Comparison of ENCODE assay signal across 8 cellular contexts in the genomic region with DNA sequence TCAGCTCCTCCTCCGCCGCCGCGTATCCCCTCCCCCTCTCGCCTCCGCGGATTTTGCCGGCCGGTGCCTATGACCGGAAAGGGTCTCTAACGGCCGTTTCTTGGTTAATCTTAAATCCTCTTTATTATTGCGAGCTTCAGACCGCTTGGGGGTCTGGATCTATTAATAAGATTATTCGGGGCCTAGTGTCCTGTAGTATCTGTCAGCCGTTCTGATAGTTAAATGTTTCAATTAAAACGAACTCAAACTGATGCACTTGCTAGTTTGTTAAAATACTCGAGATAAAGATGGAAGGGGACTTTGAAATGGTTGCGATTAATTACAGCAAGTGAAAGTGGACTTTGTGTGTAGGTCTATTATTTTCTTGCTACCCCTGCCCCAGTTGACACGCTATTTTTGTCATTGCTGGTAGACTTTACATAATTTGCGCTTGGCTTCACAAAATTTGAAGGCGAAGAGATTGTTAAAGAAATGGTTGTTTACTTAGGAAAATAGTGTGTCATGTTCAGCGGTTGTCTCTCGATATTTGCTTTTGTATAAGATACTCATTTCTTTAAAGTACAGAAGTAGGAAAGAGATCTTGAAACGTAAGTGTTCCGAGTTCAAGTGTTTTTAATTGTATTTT. TPM values are rescaled to one million over a fixed set of nuclear protein-coding genes. Genes with fewer than 3 reads are reported as not detected.
A peak's percentile ranks its signal among the peaks of the same experiment; 100 is the strongest.
DNase-seq lines count a peak whose midpoint lies in the region; TF ChIP-seq lines count a peak whose summit lies in the region.

No MANE protein-coding gene starts in this region.

- H3K4me2 ChIP-seq in smooth muscle cell, result peak overlapping the region; percentile 99

- peak overlapping the region; percentile 96 for H3K4me3 ChIP-seq in adipocyte (ENCODE audit: low read length)
- H3K4me3 ChIP-seq in smooth muscle cell, result peak overlapping the region; percentile 99

- H3K9ac ChIP-seq in adipocyte (ENCODE audit: low read length), result peak overlapping the region; percentile 98
- H3K9ac ChIP-seq in smooth muscle cell (ENCODE audit: low read depth), result peak overlapping the region; percentile 99

- H3K4me1 ChIP-seq in adipocyte (ENCODE audit: control insufficient read depth, insufficient read depth, low read length), result peaks cover 26% of the 10 kb centered on the region
- peaks cover 32% of the 10 kb centered on the region for H3K4me1 ChIP-seq in smooth muscle cell (ENCODE audit: low read depth)

- no peak overlapping the region for H2AFZ ChIP-seq in smooth muscle cell (ENCODE audit: low read depth)

- peaks cover 82% of the 10 kb centered on the region for H3K79me2 ChIP-seq in smooth muscle cell (ENCODE audit: low read depth)

- no peaks in the 10 kb centered on the region for H3K27me3 ChIP-seq in adipocyte (replicated peaks; ENCODE audit: control insufficient read depth, insufficient read depth, low read length)
- no peaks in the 10 kb centered on the region for H3K27me3 ChIP-seq in smooth muscle cell (ENCODE audit: low read depth)

- H4K20me1 ChIP-seq in smooth muscle cell (ENCODE audit: low read depth), result peaks cover 54% of the 10 kb centered on the region

- TF ChIP-seq CTCF in smooth muscle cell (IDR thresholded peaks at IDR 0.05; ENCODE audit: borderline replicate concordance, insufficient read depth, poor library complexity, severe bottlenecking), result no peak

- WGBS in smooth muscle cell (ENCODE audit: low lambda C conversion rate), result under 1% methylated on average over 26 of the region's 26 CpGs

- DNase-seq in SIG-M5 treated with dmso at 0.1 percent for 504 hours (lab: John Stamatoyannopoulos, UW; ENCODE audit: unreplicated experiment), result peak; percentile 26
- no peak for DNase-seq in SIG-M5 (lab: John Stamatoyannopoulos, UW)
- peak; percentile 67 to 80 for DNase-seq in NCI-H526 (lab: John Stamatoyannopoulos, UW)
- peak; percentile 84 for DNase-seq in adipocyte (ENCODE audit: low read depth)
- DNase-seq in iPS-NIHi11 (ENCODE audit: low spot score), result peak; percentile 54
- no peak for DNase-seq in smooth muscle cell (lab: John Stamatoyannopoulos, UW; ENCODE audit: unreplicated experiment)
- DNase-seq in GDM1 (lab: John Stamatoyannopoulos, UW), result no peak
- no peak for DNase-seq in KG1 (lab: John Stamatoyannopoulos, UW)

- H3K27ac ChIP-seq in smooth muscle cell (ENCODE audit: low read depth), result peak overlapping the region; percentile 100

- H3K9me3 ChIP-seq in adipocyte (ENCODE audit: control insufficient read depth, low read length) (no peaks in the 10 kb centered on the region), smooth muscle cell (replicated peaks; ENCODE audit: low read depth) (no peaks in the 10 kb centered on the region)

- peaks cover 25% of the 10 kb centered on the region for H3F3A ChIP-seq in smooth muscle cell (ENCODE audit: low read depth)

- H3K36me3 ChIP-seq in adipocyte (ENCODE audit: control insufficient read depth, insufficient read depth, low read length, severe bottlenecking) (peaks cover 25% of the 10 kb centered on the region), smooth muscle cell (ENCODE audit: low read depth) (peaks cover 3% of the 10 kb centered on the region)

RNA-seq across cellular contexts. Expression of gene SON, which starts 0.8 kb away (rescaled TPM):
- 164 and 304 TPM in 2 replicates for total RNA-seq in smooth muscle cell
- polyA plus RNA-seq in smooth muscle cell, result 286 and 404 TPM in 2 replicates

RNA-seq across cellular contexts. Expression of gene GART, which starts 1.7 kb away (rescaled TPM):
- 38.3 and 62.1 TPM in 2 replicates for total RNA-seq in smooth muscle cell
- 29.0 and 31.5 TPM in 2 replicates for polyA plus RNA-seq in smooth muscle cell

RNA-seq across cellular contexts. Expression of gene DONSON, which starts 44.9 kb away (rescaled TPM):
- total RNA-seq in smooth muscle cell, result 39.9 and 41.7 TPM in 2 replicates
- 38.0 and 41.0 TPM in 2 replicates for polyA plus RNA-seq in smooth muscle cell

RNA-seq across cellular contexts. Expression of gene DNAJC28, which starts 52.1 kb away (rescaled TPM):
- total RNA-seq in smooth muscle cell, result 0.85 and 3.7 TPM in 2 replicates
- 0.69 and 1.3 TPM in 2 replicates for polyA plus RNA-seq in smooth muscle cell

Comparison
In these comparisons a context has a peak if more than half of its experiments do, and no peak if none do; other contexts are left out.
1. DNase-seq: peak in SIG-M5 treated with dmso at 0.1 percent for 504 hours (single experiment), NCI-H526 (2 of 2), adipocyte (single experiment) and iPS-NIHi11 (single experiment); none in SIG-M5 (single experiment), smooth muscle cell (single experiment), GDM1 (single experiment) and KG1 (single experiment).